22 cellular contexts compared by ENCODE assay signal in the genomic region with DNA sequence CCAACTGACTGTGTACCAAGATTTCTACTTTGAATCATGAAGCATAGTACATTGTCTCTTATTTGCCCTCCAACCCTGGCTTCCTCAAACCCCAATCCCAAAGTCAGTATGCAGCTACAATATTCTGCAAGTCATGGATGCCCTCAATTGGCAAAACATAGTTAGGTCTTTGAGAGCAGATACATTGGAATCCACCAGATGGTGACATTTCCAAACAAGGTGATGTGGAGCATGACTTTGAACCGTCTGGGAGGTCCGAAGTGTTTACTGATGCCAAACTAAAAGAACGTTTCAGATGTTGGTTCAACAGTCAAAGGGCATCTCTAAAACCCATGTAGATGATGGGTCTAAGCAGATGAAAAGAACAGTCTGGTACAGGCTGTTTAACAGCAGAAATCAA. TPM values are rescaled to one million over a fixed set of nuclear protein-coding genes. Genes with fewer than 3 reads are reported as not detected.
DNase-seq lines count a peak whose midpoint lies in the region; ATAC-seq, FAIRE-seq and TF ChIP-seq lines count a peak whose summit lies in the region.
"Had no signal": no experiment of that assay in that cellular context is flagged by ENCODE, and none has a peak within 500 bp of the region (broad histone marks: within the 10 kb centered on the region; RNA-seq: fewer than 3 reads in every experiment).

No MANE protein-coding gene starts in this region.

- 0% methylated on average over 3 of the region's 3 CpGs for WGBS in HepG2 (ENCODE audit: low lambda C conversion rate)

- POLR2A ChIA-PET in HepG2 (lab: Yijun Ruan, JAX): no interaction called here

- TF ChIP-seq RAD21 in HepG2 (CRISPR knock-in tag; IDR thresholded peaks at IDR 0.05): no peak

- TF ChIP-seq CTCF in GM12864 (IDR thresholded peaks at IDR 0.05; ENCODE audit: low read depth, low read length, missing control alignments) (peak; percentile 6), Loucy (conservative IDR thresholded peaks at IDR 0.05; ENCODE audit: low read length) (peak; percentile 41), HepG2 (CRISPR knock-in tag; IDR thresholded peaks at IDR 0.05) (peak; percentile 62)

- CTCF ChIA-PET in HepG2 (lab: Yijun Ruan, JAX; ENCODE audit: low intra/inter-chr PET ratio, low total read pairs): no interaction called here

- H3K9me2 ChIP-seq in Loucy (replicated peaks; ENCODE audit: low read depth, low read length): no peaks in the 10 kb centered on the region

- in situ Hi-C loops in HepG2 (cut with HindIII; ENCODE audit: extremely low pct_ligation_motif_present, low pct_unique_long_range_greater_than_20kb): no loop called here

- no peak for TF ChIP-seq EP300 in HepG2 (IDR thresholded peaks at IDR 0.05; ENCODE audit: low read depth in 2 of 2, low read length in 2 of 2)
- no peak for TF ChIP-seq EP300 in HepG2 (CRISPR knock-in tag; IDR thresholded peaks at IDR 0.05; ENCODE audit: borderline replicate concordance)

- no peak for TF ChIP-seq POLR2A in HepG2 (IDR thresholded peaks at IDR 0.05; ENCODE audit: insufficient read depth in 1 of 2, low read depth in 2 of 2, low read length in 2 of 2)

- FAIRE-seq in HepG2 (lab: Jason Lieb, UNC) (peak; percentile 73), GM19239 (lab: Jason Lieb, UNC) (no peak)
- FAIRE-seq: TTC549 had no signal

- intact Hi-C loops in HepG2 (cut with micrococcal nuclease; ENCODE audit: unreplicated experiment): no loop called here

- H3K4me2 ChIP-seq in Loucy (ENCODE audit: low read depth, low read length, poor library complexity, severe bottlenecking) (no peak overlapping the region), HepG2 (ENCODE audit: low read depth, low read length) (no peak overlapping the region)

- no peaks in the 10 kb centered on the region for H3K9me3 ChIP-seq in Loucy (ENCODE audit: insufficient read depth, low read depth, low read length)
- H3K9me3 ChIP-seq in HepG2 (ENCODE audit: low read length): no peaks in the 10 kb centered on the region
- H3K9me3 ChIP-seq: BE2C, HAP-1, tibial nerve had no signal

- H3K9ac ChIP-seq in Loucy (ENCODE audit: low read depth, low read length, poor library complexity, severe bottlenecking) (no peak overlapping the region), HepG2 (ENCODE audit: insufficient read depth, low read depth, low read length) (no peak overlapping the region)

- H2AFZ ChIP-seq in Loucy (ENCODE audit: low read length) (no peak overlapping the region), HepG2 (ENCODE audit: low read length) (no peak overlapping the region)

- BruUV-seq in HepG2 (replicated peaks; lab: Mats Ljungman, UMichigan): no TSS peak

- H3K27me3 ChIP-seq in Loucy (ENCODE audit: insufficient read depth, low read length, poor library complexity, severe bottlenecking): no peaks in the 10 kb centered on the region
- no peaks in the 10 kb centered on the region for H3K27me3 ChIP-seq in HepG2 (ENCODE audit: control insufficient read depth in 1 of 2, insufficient read depth in 2 of 2, low read length in 2 of 2)
- H3K27me3 ChIP-seq: BE2C had no signal

- H3K4me1 ChIP-seq in Loucy (ENCODE audit: insufficient read depth, low read length, poor library complexity, severe bottlenecking) (no peaks in the 10 kb centered on the region), HepG2 (ENCODE audit: insufficient read depth, low read length) (peaks cover 27% of the 10 kb centered on the region)
- H3K4me1 ChIP-seq: BE2C, HAP-1, tibial nerve had no signal

- no peaks in the 10 kb centered on the region for H3K79me2 ChIP-seq in Loucy (ENCODE audit: insufficient read depth, low read length)
- no peaks in the 10 kb centered on the region for H3K79me2 ChIP-seq in HepG2 (ENCODE audit: insufficient read depth, low read length)

- DNase-seq in GM12864 (ENCODE audit: low read depth) (no peak), amniotic epithelial cell (ENCODE audit: low read depth) (peak; percentile 2), HepG2 (ENCODE audit: low spot score) (peak; percentile 33), T1000 (lab: John Stamatoyannopoulos, UW) (no peak), AG08396 (ENCODE audit: low spot score) (no peak), GM19239 (ENCODE audit: insufficient read length, low spot score) (no peak)
- DNase-seq in activated CD4-positive, alpha-beta T cell treated with anti-CD3 and anti-CD28 coated beads for 1 hour: no peak
- DNase-seq: activated naive CD4-positive, alpha-beta T cell treated with anti-CD3 and anti-CD28 coated beads, Interleukin-2, amount 10 ng/mL, durations not matched to agents 7 days and 5 days; BE2C; glutamatergic neuron; immature natural killer cell; Karpas-422; NCI-H1417 treated with DMSO at 0.1 percent for 48 hours; NCI-H446; stimulated activated naive CD4-positive, alpha-beta T cell had no signal

- no peaks in the 10 kb centered on the region for H3K36me3 ChIP-seq in Loucy (ENCODE audit: insufficient read depth, low read length)
- H3K36me3 ChIP-seq in HepG2 (replicated peaks in 1 of 2; ENCODE audit: control insufficient read depth in 1 of 2, insufficient read depth in 2 of 2, low read length in 2 of 2): no peaks in the 10 kb centered on the region
- H3K36me3 ChIP-seq: BE2C, HAP-1, tibial nerve had no signal

- no peaks in the 10 kb centered on the region for H3F3A ChIP-seq in Loucy (ENCODE audit: low read depth)

- peak; percentile 76 for ATAC-seq in HepG2
- ATAC-seq: esophagus mucosa, SK-N-SH treated with all-trans-retinoic acid at 6 μM for 48 hours had no signal

- H3K27ac ChIP-seq in HepG2 (ENCODE audit: extremely low read length, insufficient read depth, low read length): no peak overlapping the region
- H3K27ac ChIP-seq: tibial nerve had no signal

- H4K20me1 ChIP-seq in Loucy (ENCODE audit: insufficient read depth, low read length, poor library complexity, severe bottlenecking) (no peaks in the 10 kb centered on the region), HepG2 (ENCODE audit: insufficient read depth, low read length) (no peaks in the 10 kb centered on the region)

- H3K4me3 ChIP-seq in GM12864 (ENCODE audit: low read depth, low read length) (no peak overlapping the region), Loucy (ENCODE audit: low read length, poor library complexity, severe bottlenecking) (no peak overlapping the region), HepG2 (replicated peaks in 1 of 3; ENCODE audit: insufficient read depth in 1 of 3, low read depth in 2 of 3, low read length in 3 of 3) (no peak overlapping the region)
- H3K4me3 ChIP-seq: HAP-1, tibial nerve had no signal

TF ChIP-seq in HepG2, 621 proteins besides CTCF, POLR2A, EP300 and RAD21 (continues in another document):
- TF ChIP-seq HNF4G (IDR thresholded peaks at IDR 0.05; ENCODE audit: borderline replicate concordance, low read depth, low read length): 0 out of 2 replicates have a peak, but pooled peaks have one; percentile 19
- no peak for TF ChIP-seq HNF4G (CRISPR knock-in tag; IDR thresholded peaks at IDR 0.05; ENCODE audit: borderline replicate concordance, low read depth)
- 0 out of 2 replicates have a peak, but pooled peaks have one; percentile 21 for TF ChIP-seq HNF4A (CRISPR knock-in tag; IDR thresholded peaks at IDR 0.05)

RNA-seq across cellular contexts. Expression of a gene that starts 43.7 kb away (rescaled TPM):
- not detected in 2 replicates for total RNA-seq in HepG2 (2016; rRNA removed; fragmentation: Illumina TruSeq; extraction: Trizol)
- total RNA-seq in HepG2 (2016; cell fraction: cytosol; rRNA removed; fragmentation: Illumina TruSeq; extraction: Trizol; ENCODE audit: low read depth): not detected in 2 replicates
- total RNA-seq in HepG2 (2016; cell fraction: insoluble cytoplasmic fraction; rRNA removed; fragmentation: Illumina TruSeq; extraction: Trizol): not detected in 2 replicates
- not detected in 2 replicates for total RNA-seq in HepG2 (2016; cell fraction: membrane; rRNA removed; fragmentation: Illumina TruSeq; extraction: Trizol)
- total RNA-seq in HepG2 (2016; cell fraction: nucleus; rRNA removed; fragmentation: Illumina TruSeq; extraction: Trizol): not detected in 2 replicates
- 0.04 TPM in 1 of 2 replicates, not detected in the other for polyA plus RNA-seq in HepG2 (2011; rRNA removed)
- 0.01 TPM in 1 of 2 replicates, not detected in the other for polyA plus RNA-seq in HepG2 (2011; cell fraction: cytosol; rRNA removed)
- not detected in 2 replicates for polyA plus RNA-seq in HepG2 (2011; cell fraction: nucleus; rRNA removed)
- polyA plus RNA-seq in HepG2 (2012): not detected in 2 replicates
- polyA plus RNA-seq in HepG2 (2016; cell fraction: cytosol; fragmentation: Illumina TruSeq; extraction: Trizol; ENCODE audit: low read depth): not detected in 2 replicates
- polyA plus RNA-seq in HepG2 (2016; cell fraction: insoluble cytoplasmic fraction; fragmentation: Illumina TruSeq; extraction: Trizol; ENCODE audit: low read depth): not detected in 2 replicates
- not detected in 2 replicates for polyA plus RNA-seq in HepG2 (2016; cell fraction: membrane; fragmentation: Illumina TruSeq; extraction: Trizol; ENCODE audit: low read depth)
- not detected in 2 replicates for polyA plus RNA-seq in HepG2 (2016; cell fraction: nucleus; fragmentation: Illumina TruSeq; extraction: Trizol; ENCODE audit: insufficient read depth, low read depth)
- 0.04 TPM in 1 of 2 replicates, not detected in the other for polyA minus RNA-seq in HepG2 (2011; rRNA and poly(A)+ RNA removed; ENCODE audit: low replicate concordance)
- not detected in 2 replicates for polyA minus RNA-seq in HepG2 (2011; cell fraction: cytosol; rRNA and poly(A)+ RNA removed)
- polyA minus RNA-seq in HepG2 (2011; cell fraction: nucleus; rRNA and poly(A)+ RNA removed): 0.39 and 0.50 TPM in 2 replicates
- total RNA-seq: esophagus mucosa, mesenteric fat pad, tibial nerve had no signal
- polyA plus RNA-seq: immature natural killer cell had no signal

RNA-seq across cellular contexts. Expression of a gene that starts 47.8 kb away (rescaled TPM):
- 28.5 and 39.3 TPM in 2 replicates for total RNA-seq in HepG2 (2016; rRNA removed; fragmentation: Illumina TruSeq; extraction: Trizol)
- total RNA-seq in HepG2 (2016; cell fraction: cytosol; rRNA removed; fragmentation: Illumina TruSeq; extraction: Trizol; ENCODE audit: low read depth): 4.4 and 4.9 TPM in 2 replicates
- 28.3 and 39.3 TPM in 2 replicates for total RNA-seq in HepG2 (2016; cell fraction: insoluble cytoplasmic fraction; rRNA removed; fragmentation: Illumina TruSeq; extraction: Trizol)
- total RNA-seq in HepG2 (2016; cell fraction: membrane; rRNA removed; fragmentation: Illumina TruSeq; extraction: Trizol): 26.3 and 31.2 TPM in 2 replicates
- total RNA-seq in HepG2 (2016; cell fraction: nucleus; rRNA removed; fragmentation: Illumina TruSeq; extraction: Trizol): 11.1 and 12.7 TPM in 2 replicates
- 7.3 and 8.0 TPM in 2 replicates for polyA plus RNA-seq in HepG2 (2011; rRNA removed)
- polyA plus RNA-seq in HepG2 (2011; cell fraction: cytosol; rRNA removed): 4.0 and 5.2 TPM in 2 replicates
- polyA plus RNA-seq in HepG2 (2011; cell fraction: nucleus; rRNA removed): 5.0 and 31.6 TPM in 2 replicates
- polyA plus RNA-seq in HepG2 (2012): 14.6 and 15.1 TPM in 2 replicates
- polyA plus RNA-seq in HepG2 (2016; cell fraction: cytosol; fragmentation: Illumina TruSeq; extraction: Trizol; ENCODE audit: low read depth): 5.2 and 6.0 TPM in 2 replicates
- polyA plus RNA-seq in HepG2 (2016; cell fraction: insoluble cytoplasmic fraction; fragmentation: Illumina TruSeq; extraction: Trizol; ENCODE audit: low read depth): 33.5 and 34.7 TPM in 2 replicates
- 17.5 and 18.0 TPM in 2 replicates for polyA plus RNA-seq in HepG2 (2016; cell fraction: membrane; fragmentation: Illumina TruSeq; extraction: Trizol; ENCODE audit: low read depth)
- 30.3 and 31.1 TPM in 2 replicates for polyA plus RNA-seq in HepG2 (2016; cell fraction: nucleus; fragmentation: Illumina TruSeq; extraction: Trizol; ENCODE audit: insufficient read depth, low read depth)
- 13.2 and 22.3 TPM in 2 replicates for polyA minus RNA-seq in HepG2 (2011; rRNA and poly(A)+ RNA removed; ENCODE audit: low replicate concordance)
- 11.1 and 11.9 TPM in 2 replicates for polyA minus RNA-seq in HepG2 (2011; cell fraction: cytosol; rRNA and poly(A)+ RNA removed)
- 8.2 and 10.6 TPM in 2 replicates for polyA minus RNA-seq in HepG2 (2011; cell fraction: nucleus; rRNA and poly(A)+ RNA removed)

Comparison
In these comparisons a context has a peak if more than half of its experiments do, and no peak if none do; other contexts are left out.
1. DNase-seq: peak in amniotic epithelial cell (single experiment) and HepG2 (single experiment); none in GM12864 (single experiment), activated CD4-positive, alpha-beta T cell treated with anti-CD3 and anti-CD28 coated beads for 1 hour (single experiment), T1000 (single experiment), AG08396 (single experiment) and GM19239 (single experiment).
2. CTCF ChIP-seq: peak in every context shown above with its lines; median percentile 62 in HepG2; 41 in Loucy; 6 in GM12864.